Comparison of ENCODE assay signal across 17 cellular contexts in the genomic region with DNA sequence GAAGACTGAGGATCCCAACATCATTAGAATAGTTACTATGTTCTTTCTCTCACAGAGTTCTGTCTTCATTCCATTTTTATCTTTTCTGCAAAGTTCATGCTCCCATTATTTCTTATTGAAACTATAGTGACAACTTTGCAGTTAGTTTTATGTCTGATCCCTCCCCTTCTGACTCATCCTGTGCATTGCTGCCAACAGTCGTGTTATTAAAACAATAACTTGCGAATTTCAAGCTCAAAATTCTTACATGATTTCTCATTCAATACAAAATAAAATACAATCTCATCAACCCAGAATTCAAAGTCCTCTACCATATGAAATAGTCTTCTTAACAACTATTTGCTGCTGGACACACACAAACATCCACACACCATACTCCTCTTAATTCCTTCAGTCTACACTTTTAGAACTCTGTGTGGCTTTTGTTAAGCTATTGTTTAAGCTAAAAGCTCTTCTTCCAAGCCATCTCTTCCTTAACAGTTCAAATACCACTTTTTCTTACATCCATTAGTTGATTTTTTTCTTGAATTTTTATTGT.
DNase-seq lines count a peak whose midpoint lies in the region; ATAC-seq and TF ChIP-seq lines count a peak whose summit lies in the region.
"Had no signal": no experiment of that assay in that cellular context is flagged by ENCODE, and none has a peak within 500 bp of the region (broad histone marks: within the 10 kb centered on the region; RNA-seq: fewer than 3 reads in every experiment).

No MANE protein-coding gene starts in this region.

- no TSS peak for BruUV-seq in MCF 10A (replicated peaks; lab: Mats Ljungman, UMichigan)

- no peak overlapping the region for H3K27ac ChIP-seq in breast epithelium
- H3K27ac ChIP-seq: 22Rv1, KMS-11, testis had no signal

- H3K4me3 Mint-ChIP-seq in MCF 10A (ENCODE audit: unreplicated experiment), result peak overlapping the region; percentile 60
- H3K4me3 Mint-ChIP-seq: activated naive CD4-positive, alpha-beta T cell treated with anti-CD3 and anti-CD28 coated beads for 36 hours; mesothelial cell of epicardium had no signal

- H3K4me3 ChIP-seq in breast epithelium, result no peak overlapping the region
- H3K4me3 ChIP-seq in astrocyte of the spinal cord (ENCODE audit: low read depth, low read length), result no peak overlapping the region
- H3K4me3 ChIP-seq: testis had no signal

- no peaks in the 10 kb centered on the region for H3K9me3 ChIP-seq in breast epithelium
- H3K9me3 ChIP-seq: testis had no signal

- H3K36me3 ChIP-seq in breast epithelium, result no peaks in the 10 kb centered on the region

- H3K27me3 Mint-ChIP-seq in MCF 10A (ENCODE audit: insufficient read depth, unreplicated experiment), result no peaks in the 10 kb centered on the region

- POLR2A ChIA-PET in MCF 10A (lab: Yijun Ruan, JAX), result interaction anchor here (0.7 to 1.5 kb wide), 5 partner anchors 8 to 205 kb away, joined by 3 to 8 read pairs (median 4); no protein-coding TSS in a partner anchor

- no peak for ATAC-seq in HG02678 (IDR thresholded peaks at IDR 0.05; ENCODE audit: unreplicated experiment)
- no peak for ATAC-seq in HG02973 (IDR thresholded peaks at IDR 0.05; ENCODE audit: unreplicated experiment)

- peaks cover 8% of the 10 kb centered on the region for H3K9me3 Mint-ChIP-seq in MCF 10A (ENCODE audit: unreplicated experiment)
- H3K9me3 Mint-ChIP-seq: activated naive CD4-positive, alpha-beta T cell treated with anti-CD3 and anti-CD28 coated beads for 36 hours; mesothelial cell of epicardium had no signal

- in situ Hi-C loops in astrocyte of the spinal cord (cut with HindIII; ENCODE audit: low sequenced_read_pairs), result no loop called here

- peak overlapping the region; percentile 83 for H3K27ac Mint-ChIP-seq in MCF 10A (ENCODE audit: low read depth, unreplicated experiment)
- H3K27ac Mint-ChIP-seq: activated naive CD4-positive, alpha-beta T cell treated with anti-CD3 and anti-CD28 coated beads for 36 hours; mesothelial cell of epicardium had no signal

- CTCF ChIA-PET in MCF 10A (lab: Yijun Ruan, JAX), result interaction anchor here (0.7 to 2.4 kb wide), 2 partner anchors 8 to 538 kb away, joined by 3 to 7 read pairs; no protein-coding TSS in a partner anchor

- no peaks in the 10 kb centered on the region for H3K36me3 Mint-ChIP-seq in MCF 10A (ENCODE audit: insufficient read depth, unreplicated experiment)
- H3K36me3 Mint-ChIP-seq: mesothelial cell of epicardium had no signal

- no peaks in the 10 kb centered on the region for H3K4me1 ChIP-seq in breast epithelium
- H3K4me1 ChIP-seq: testis had no signal

- H3K4me1 Mint-ChIP-seq in MCF 10A (ENCODE audit: insufficient read depth, unreplicated experiment), result peaks cover 26% of the 10 kb centered on the region

- TF ChIP-seq POLR2A in breast epithelium (IDR thresholded peaks at IDR 0.05), result no peak

- TF ChIP-seq CTCF in MCF 10A (IDR thresholded peaks at IDR 0.05; ENCODE audit: unreplicated experiment) (no peak), breast epithelium (IDR thresholded peaks at IDR 0.05) (no peak), astrocyte of the spinal cord (IDR thresholded peaks at IDR 0.05; ENCODE audit: low read depth, low read length) (no peak)

- DNase-seq in MCF 10A (ENCODE audit: unreplicated experiment) (peak; percentile 81), breast epithelium (ENCODE audit: low spot score in 2 of 2) (no peak), astrocyte of the spinal cord (ENCODE audit: low read depth, low spot score) (peak; percentile 89), glomerular visceral epithelial cell (ENCODE audit: extremely low spot score) (peak; percentile 41), NCI-H446 treated with DMSO at 0.1 percent for 48 hours (lab: John Stamatoyannopoulos, UW) (no peak), NOMO-1 (lab: John Stamatoyannopoulos, UW; ENCODE audit: unreplicated experiment in 2 of 2) (no peak)
- DNase-seq: activated naive CD4-positive, alpha-beta T cell treated with anti-CD3 and anti-CD28 coated beads for 36 hours; DMS 273 treated with DMSO at 0.1 percent for 48 hours; effector CD4-positive, alpha-beta T cell; NCI-H2081 treated with DMSO at 0.1 percent for 48 hours; retina; testis had no signal

- H3K27me3 ChIP-seq in breast epithelium, result no peaks in the 10 kb centered on the region
- H3K27me3 ChIP-seq: testis had no signal

- intact Hi-C loops in MCF 10A (cut with micrococcal nuclease), result loop anchor here (10.0 kb wide), 1 partner anchor 209 kb away; no protein-coding TSS in a partner anchor
- intact Hi-C loops in breast epithelium (cut with DNase I; ENCODE audit: low total_unique reads), result no loop called here

Comparison
In these comparisons a context has a peak if more than half of its experiments do, and no peak if none do; other contexts are left out.
1. DNase-seq: peak in MCF 10A (single experiment), astrocyte of the spinal cord (single experiment) and glomerular visceral epithelial cell (single experiment); none in breast epithelium (0 of 2), NCI-H446 treated with DMSO at 0.1 percent for 48 hours (single experiment) and NOMO-1 (0 of 2).